In genomic region chr11:70525466-70525865, GRCh38 we compare ENCODE assay signal across 2 cellular contexts.
TF ChIP-seq lines count a peak whose summit lies in the region.

No MANE protein-coding gene starts in this region.

TF ChIP-seq in SK-N-SH, 30 proteins besides CTCF, POLR2A, EP300 and RAD21 (continued from another document):
- TF ChIP-seq, protein P1, sequence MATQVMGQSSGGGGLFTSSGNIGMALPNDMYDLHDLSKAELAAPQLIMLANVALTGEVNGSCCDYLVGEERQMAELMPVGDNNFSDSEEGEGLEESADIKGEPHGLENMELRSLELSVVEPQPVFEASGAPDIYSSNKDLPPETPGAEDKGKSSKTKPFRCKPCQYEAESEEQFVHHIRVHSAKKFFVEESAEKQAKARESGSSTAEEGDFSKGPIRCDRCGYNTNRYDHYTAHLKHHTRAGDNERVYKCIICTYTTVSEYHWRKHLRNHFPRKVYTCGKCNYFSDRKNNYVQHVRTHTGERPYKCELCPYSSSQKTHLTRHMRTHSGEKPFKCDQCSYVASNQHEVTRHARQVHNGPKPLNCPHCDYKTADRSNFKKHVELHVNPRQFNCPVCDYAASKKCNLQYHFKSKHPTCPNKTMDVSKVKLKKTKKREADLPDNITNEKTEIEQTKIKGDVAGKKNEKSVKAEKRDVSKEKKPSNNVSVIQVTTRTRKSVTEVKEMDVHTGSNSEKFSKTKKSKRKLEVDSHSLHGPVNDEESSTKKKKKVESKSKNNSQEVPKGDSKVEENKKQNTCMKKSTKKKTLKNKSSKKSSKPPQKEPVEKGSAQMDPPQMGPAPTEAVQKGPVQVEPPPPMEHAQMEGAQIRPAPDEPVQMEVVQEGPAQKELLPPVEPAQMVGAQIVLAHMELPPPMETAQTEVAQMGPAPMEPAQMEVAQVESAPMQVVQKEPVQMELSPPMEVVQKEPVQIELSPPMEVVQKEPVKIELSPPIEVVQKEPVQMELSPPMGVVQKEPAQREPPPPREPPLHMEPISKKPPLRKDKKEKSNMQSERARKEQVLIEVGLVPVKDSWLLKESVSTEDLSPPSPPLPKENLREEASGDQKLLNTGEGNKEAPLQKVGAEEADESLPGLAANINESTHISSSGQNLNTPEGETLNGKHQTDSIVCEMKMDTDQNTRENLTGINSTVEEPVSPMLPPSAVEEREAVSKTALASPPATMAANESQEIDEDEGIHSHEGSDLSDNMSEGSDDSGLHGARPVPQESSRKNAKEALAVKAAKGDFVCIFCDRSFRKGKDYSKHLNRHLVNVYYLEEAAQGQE (IDR thresholded peaks at IDR 0.05; ENCODE audit: low read depth, low read length): no peak
- TF ChIP-seq GATA2 (CRISPR knock-in tag; IDR thresholded peaks at IDR 0.05): no peak

TF ChIP-seq in SK-N-SH treated with all-trans-retinoic acid at 6 μM for 48 hours, 23 proteins besides CTCF, POLR2A, EP300 and RAD21 (continued from another document):
- TF ChIP-seq, protein P2, sequence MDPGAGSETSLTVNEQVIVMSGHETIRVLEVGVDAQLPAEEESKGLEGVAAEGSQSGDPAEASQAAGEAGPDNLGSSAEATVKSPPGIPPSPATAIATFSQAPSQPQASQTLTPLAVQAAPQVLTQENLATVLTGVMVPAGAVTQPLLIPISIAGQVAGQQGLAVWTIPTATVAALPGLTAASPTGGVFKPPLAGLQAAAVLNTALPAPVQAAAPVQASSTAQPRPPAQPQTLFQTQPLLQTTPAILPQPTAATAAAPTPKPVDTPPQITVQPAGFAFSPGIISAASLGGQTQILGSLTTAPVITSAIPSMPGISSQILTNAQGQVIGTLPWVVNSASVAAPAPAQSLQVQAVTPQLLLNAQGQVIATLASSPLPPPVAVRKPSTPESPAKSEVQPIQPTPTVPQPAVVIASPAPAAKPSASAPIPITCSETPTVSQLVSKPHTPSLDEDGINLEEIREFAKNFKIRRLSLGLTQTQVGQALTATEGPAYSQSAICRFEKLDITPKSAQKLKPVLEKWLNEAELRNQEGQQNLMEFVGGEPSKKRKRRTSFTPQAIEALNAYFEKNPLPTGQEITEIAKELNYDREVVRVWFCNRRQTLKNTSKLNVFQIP (CRISPR knock-in tag; IDR thresholded peaks at IDR 0.05; ENCODE audit: borderline replicate concordance, low read depth): no peak
- no peak for TF ChIP-seq BACH2 (CRISPR knock-in tag; IDR thresholded peaks at IDR 0.05; ENCODE audit: borderline replicate concordance)
- TF ChIP-seq ZFP3 (CRISPR knock-in tag; IDR thresholded peaks at IDR 0.05): no peak
- TF ChIP-seq CSDC2 (CRISPR knock-in tag; IDR thresholded peaks at IDR 0.05): no peak
- TF ChIP-seq, protein P3, sequence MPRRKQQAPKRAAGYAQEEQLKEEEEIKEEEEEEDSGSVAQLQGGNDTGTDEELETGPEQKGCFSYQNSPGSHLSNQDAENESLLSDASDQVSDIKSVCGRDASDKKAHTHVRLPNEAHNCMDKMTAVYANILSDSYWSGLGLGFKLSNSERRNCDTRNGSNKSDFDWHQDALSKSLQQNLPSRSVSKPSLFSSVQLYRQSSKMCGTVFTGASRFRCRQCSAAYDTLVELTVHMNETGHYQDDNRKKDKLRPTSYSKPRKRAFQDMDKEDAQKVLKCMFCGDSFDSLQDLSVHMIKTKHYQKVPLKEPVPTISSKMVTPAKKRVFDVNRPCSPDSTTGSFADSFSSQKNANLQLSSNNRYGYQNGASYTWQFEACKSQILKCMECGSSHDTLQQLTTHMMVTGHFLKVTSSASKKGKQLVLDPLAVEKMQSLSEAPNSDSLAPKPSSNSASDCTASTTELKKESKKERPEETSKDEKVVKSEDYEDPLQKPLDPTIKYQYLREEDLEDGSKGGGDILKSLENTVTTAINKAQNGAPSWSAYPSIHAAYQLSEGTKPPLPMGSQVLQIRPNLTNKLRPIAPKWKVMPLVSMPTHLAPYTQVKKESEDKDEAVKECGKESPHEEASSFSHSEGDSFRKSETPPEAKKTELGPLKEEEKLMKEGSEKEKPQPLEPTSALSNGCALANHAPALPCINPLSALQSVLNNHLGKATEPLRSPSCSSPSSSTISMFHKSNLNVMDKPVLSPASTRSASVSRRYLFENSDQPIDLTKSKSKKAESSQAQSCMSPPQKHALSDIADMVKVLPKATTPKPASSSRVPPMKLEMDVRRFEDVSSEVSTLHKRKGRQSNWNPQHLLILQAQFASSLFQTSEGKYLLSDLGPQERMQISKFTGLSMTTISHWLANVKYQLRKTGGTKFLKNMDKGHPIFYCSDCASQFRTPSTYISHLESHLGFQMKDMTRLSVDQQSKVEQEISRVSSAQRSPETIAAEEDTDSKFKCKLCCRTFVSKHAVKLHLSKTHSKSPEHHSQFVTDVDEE (CRISPR knock-in tag; IDR thresholded peaks at IDR 0.05): no peak
- no peak for TF ChIP-seq OSR1 (CRISPR knock-in tag; IDR thresholded peaks at IDR 0.05)
- TF ChIP-seq PATZ1 (CRISPR knock-in tag; IDR thresholded peaks at IDR 0.05; ENCODE audit: borderline replicate concordance): no peak
TF ChIP-seq in SK-N-SH treated with all-trans-retinoic acid at 6 μM for 48 hours: peak in this region for 0.
